In genomic region chr18:50169149-50169548, GRCh38 we compare ENCODE assay signal across 36 cellular contexts. TPM values are rescaled to one million over a fixed set of nuclear protein-coding genes. Genes with fewer than 3 reads are reported as not detected.
DNase-seq lines count a peak whose midpoint lies in the region; ATAC-seq, FAIRE-seq and TF ChIP-seq lines count a peak whose summit lies in the region.
"Had no signal": no experiment of that assay in that cellular context is flagged by ENCODE, and none has a peak within 500 bp of the region (broad histone marks: within the 10 kb centered on the region; RNA-seq: fewer than 3 reads in every experiment).

No MANE protein-coding gene starts in this region.

- intact Hi-C loops in HepG2 (cut with micrococcal nuclease; ENCODE audit: unreplicated experiment), result no loop called here
- intact Hi-C loops in right lobe of liver (cut with DNase I), result no loop called here
- intact Hi-C loops in K562 (cut with micrococcal nuclease), result no loop called here

- H3K9me3 ChIP-seq in HepG2 (ENCODE audit: low read length), result no peaks in the 10 kb centered on the region
- H3K9me3 ChIP-seq in right lobe of liver, result no peaks in the 10 kb centered on the region
- no peaks in the 10 kb centered on the region for H3K9me3 ChIP-seq in A549
- no peaks in the 10 kb centered on the region for H3K9me3 ChIP-seq in K562 (replicated peaks; ENCODE audit: control insufficient read depth, insufficient read depth, low read depth, low read length)
- H3K9me3 ChIP-seq in HAP-1, result no peaks in the 10 kb centered on the region
- H3K9me3 ChIP-seq: BE2C; BLaER1; BLaER1 treated with 17β-estradiol and CSF1 and Interleukin-3, amounts not matched to agents 10 nM and 100 nM; Caco-2 had no signal

- DNase-seq in DMS53 (lab: John Stamatoyannopoulos, UW), result peak; percentile 30
- no peak for DNase-seq in DMS53 treated with DMSO at 0.1 percent for 48 hours (lab: John Stamatoyannopoulos, UW; ENCODE audit: unreplicated experiment)
- no peak for DNase-seq in HepG2 (ENCODE audit: low spot score)
- DNase-seq in right lobe of liver, result no peak
- no peak for DNase-seq in A549 (ENCODE audit: low read depth in 1 of 2, low spot score in 1 of 2)
- no peak for DNase-seq in K562 (ENCODE audit: extremely low read depth in 1 of 4, low spot score in 3 of 4)
- DNase-seq in HAP-1 (ENCODE audit: low spot score in 2 of 2), result no peak
- no peak for DNase-seq in DMS 273 (lab: John Stamatoyannopoulos, UW; ENCODE audit: unreplicated experiment)
- DNase-seq: 8988T; ACHN; AML-193; BE2C; C1 segment of cervical spinal cord; Caco-2; Calu3; CD4-positive, alpha-beta memory T cell; CD4-positive, alpha-beta T cell; CD4-positive, CD25-positive, alpha-beta regulatory T cell; CD8-positive, alpha-beta memory T cell; CD8-positive, alpha-beta T cell; COR-L47; DMS 273 treated with DMSO at 0.1 percent for 48 hours; DMS153; DMS79; DMS79 treated with DMSO at 0.1 percent for 48 hours; DND-41; EL; GDM1 had no signal

- no peaks in the 10 kb centered on the region for H3K79me2 ChIP-seq in HepG2 (ENCODE audit: insufficient read depth, low read length)
- H3K79me2 ChIP-seq in K562 (ENCODE audit: control insufficient read depth, insufficient read depth, low read length), result no peaks in the 10 kb centered on the region

- H2AFZ ChIP-seq in HepG2 (ENCODE audit: low read length), result no peak overlapping the region
- no peak overlapping the region for H2AFZ ChIP-seq in K562 (ENCODE audit: low read depth, low read length)

- H3K4me3 ChIP-seq in HepG2 (replicated peaks in 1 of 3; ENCODE audit: insufficient read depth in 1 of 3, low read depth in 2 of 3, low read length in 3 of 3), result no peak overlapping the region
- no peak overlapping the region for H3K4me3 ChIP-seq in right lobe of liver
- no peak overlapping the region for H3K4me3 ChIP-seq in A549
- no peak overlapping the region for H3K4me3 ChIP-seq in K562
- no peak overlapping the region for H3K4me3 ChIP-seq in HAP-1
- H3K4me3 ChIP-seq: BLaER1; BLaER1 treated with 17β-estradiol and CSF1 and Interleukin-3, amounts not matched to agents 10 nM and 100 nM had no signal

- TF ChIP-seq CTCF in HepG2 (CRISPR knock-in tag; IDR thresholded peaks at IDR 0.05) (no peak), right lobe of liver (IDR thresholded peaks at IDR 0.05) (no peak), A549 (IDR thresholded peaks at IDR 0.05) (no peak), K562 (IDR thresholded peaks at IDR 0.05 in 2 of 3, conservative IDR thresholded peaks at IDR 0.05 in 1 of 3; ENCODE audit: insufficient read depth in 2 of 3, low read depth in 1 of 3, low read length in 3 of 3) (no peak)

- TF ChIP-seq POLR2A in HepG2 (IDR thresholded peaks at IDR 0.05; ENCODE audit: insufficient read depth in 1 of 2, low read depth in 2 of 2, low read length in 2 of 2) (no peak), right lobe of liver (IDR thresholded peaks at IDR 0.05) (no peak), A549 (IDR thresholded peaks at IDR 0.05; ENCODE audit: low read length) (no peak), K562 (conservative IDR thresholded peaks at IDR 0.05) (no peak)

- H4K20me1 ChIP-seq in HepG2 (ENCODE audit: insufficient read depth, low read length) (no peaks in the 10 kb centered on the region), K562 (replicated peaks; ENCODE audit: control insufficient read depth, insufficient read depth, low read length) (no peaks in the 10 kb centered on the region)
- H4K20me1 ChIP-seq: BLaER1; BLaER1 treated with 17β-estradiol and CSF1 and Interleukin-3, amounts not matched to agents 10 nM and 100 nM had no signal

- H3K4me1 ChIP-seq in HepG2 (ENCODE audit: insufficient read depth, low read length) (no peaks in the 10 kb centered on the region), right lobe of liver (no peaks in the 10 kb centered on the region), A549 (no peaks in the 10 kb centered on the region), K562 (replicated peaks in 1 of 2; ENCODE audit: control insufficient read depth in 2 of 2, insufficient read depth in 2 of 2, low read length in 2 of 2) (no peaks in the 10 kb centered on the region), HAP-1 (no peaks in the 10 kb centered on the region)
- H3K4me1 ChIP-seq: BE2C; BLaER1; BLaER1 treated with 17β-estradiol and CSF1 and Interleukin-3, amounts not matched to agents 10 nM and 100 nM; Caco-2 had no signal

- in situ Hi-C loops in HepG2 (cut with HindIII; ENCODE audit: extremely low pct_ligation_motif_present, low pct_unique_long_range_greater_than_20kb), result no loop called here
- in situ Hi-C loops in K562 (cut with MboI), result no loop called here
- in situ Hi-C loops in HAP-1 (cut with MboI; ENCODE audit: low sequenced_read_pairs), result no loop called here

- POLR2A ChIA-PET in HepG2 (lab: Yijun Ruan, JAX) (no interaction called here), A549 (lab: Yijun Ruan, JAX) (no interaction called here), K562 (lab: Yijun Ruan, JAX) (no interaction called here)

- TF ChIP-seq RAD21 in HepG2 (CRISPR knock-in tag; IDR thresholded peaks at IDR 0.05) (no peak), A549 (conservative IDR thresholded peaks at IDR 0.05 in 1 of 2, IDR thresholded peaks at IDR 0.05 in 1 of 2) (no peak), K562 (CRISPR knock-in tag; conservative IDR thresholded peaks at IDR 0.05 in 1 of 2, IDR thresholded peaks at IDR 0.05 in 1 of 2) (no peak)

- H3K36me3 ChIP-seq in HepG2 (replicated peaks in 1 of 2; ENCODE audit: control insufficient read depth in 1 of 2, insufficient read depth in 2 of 2, low read length in 2 of 2), result no peaks in the 10 kb centered on the region
- H3K36me3 ChIP-seq in right lobe of liver, result no peaks in the 10 kb centered on the region
- no peaks in the 10 kb centered on the region for H3K36me3 ChIP-seq in K562 (ENCODE audit: control insufficient read depth, insufficient read depth, low read length)
- H3K36me3 ChIP-seq in HAP-1 (replicated peaks), result no peaks in the 10 kb centered on the region
- H3K36me3 ChIP-seq: BE2C; BLaER1; BLaER1 treated with 17β-estradiol and CSF1 and Interleukin-3, amounts not matched to agents 10 nM and 100 nM had no signal

- H3K9ac ChIP-seq in HepG2 (ENCODE audit: insufficient read depth, low read depth, low read length), result no peak overlapping the region
- no peak overlapping the region for H3K9ac ChIP-seq in K562 (ENCODE audit: insufficient read depth in 1 of 2, low read depth in 2 of 2, low read length in 2 of 2)
- H3K9ac ChIP-seq: BLaER1; BLaER1 treated with 17β-estradiol and CSF1 and Interleukin-3, amounts not matched to agents 10 nM and 100 nM had no signal

- H3K9me1 ChIP-seq in K562 (ENCODE audit: control insufficient read depth, insufficient read depth, low read length), result no peaks in the 10 kb centered on the region

- H3K4me2 ChIP-seq in HepG2 (ENCODE audit: low read depth, low read length) (no peak overlapping the region), A549 (no peak overlapping the region), K562 (ENCODE audit: insufficient read depth, low read length) (no peak overlapping the region)
- H3K4me2 ChIP-seq: BLaER1; BLaER1 treated with 17β-estradiol and CSF1 and Interleukin-3, amounts not matched to agents 10 nM and 100 nM had no signal

- CTCF ChIA-PET in HepG2 (lab: Yijun Ruan, JAX; ENCODE audit: low intra/inter-chr PET ratio, low total read pairs) (no interaction called here), A549 (lab: Yijun Ruan, JAX) (no interaction called here), K562 (lab: Yijun Ruan, JAX; ENCODE audit: low intra/inter-chr PET ratio) (no interaction called here)

- TF ChIP-seq EP300 in HepG2 (IDR thresholded peaks at IDR 0.05; ENCODE audit: low read depth in 2 of 2, low read length in 2 of 2) (no peak), HepG2 (CRISPR knock-in tag; IDR thresholded peaks at IDR 0.05; ENCODE audit: borderline replicate concordance) (no peak), A549 (IDR thresholded peaks at IDR 0.05) (no peak), K562 (IDR thresholded peaks at IDR 0.05; ENCODE audit: low read length) (no peak)

- H3K27me3 ChIP-seq in HepG2 (ENCODE audit: control insufficient read depth in 1 of 2, insufficient read depth in 2 of 2, low read length in 2 of 2) (no peaks in the 10 kb centered on the region), right lobe of liver (no peaks in the 10 kb centered on the region), K562 (ENCODE audit: control insufficient read depth in 2 of 2, insufficient read depth in 2 of 2, low read length in 2 of 2) (peaks cover 0 to 6% of the 10 kb centered on the region in 2 experiments; a peak in 1 of 5 replicates), HAP-1 (ENCODE audit: low read depth) (no peaks in the 10 kb centered on the region)
- H3K27me3 ChIP-seq: BE2C; BLaER1; BLaER1 treated with 17β-estradiol and CSF1 and Interleukin-3, amounts not matched to agents 10 nM and 100 nM had no signal

- ATAC-seq in HepG2 (no peak), right lobe of liver (no peak), A549 (no peak), K562 (no peak)
- ATAC-seq: CD8-positive, alpha-beta T cell had no signal

- H3K27ac ChIP-seq in HepG2 (ENCODE audit: extremely low read length, insufficient read depth, low read length), result no peak overlapping the region
- no peak overlapping the region for H3K27ac ChIP-seq in right lobe of liver
- no peak overlapping the region for H3K27ac ChIP-seq in A549
- H3K27ac ChIP-seq in K562 (ENCODE audit: extremely low read depth, low read depth, low read length), result no peak overlapping the region
- H3K27ac ChIP-seq: 22Rv1; BLaER1; BLaER1 treated with 17β-estradiol and CSF1 and Interleukin-3, amounts not matched to agents 10 nM and 100 nM; C4-2B had no signal

- BruUV-seq in HepG2 (replicated peaks; lab: Mats Ljungman, UMichigan), result no TSS peak
- no TSS peak for BruUV-seq in K562 (replicated peaks; lab: Mats Ljungman, UMichigan)

- no peak for FAIRE-seq in HepG2 (lab: Jason Lieb, UNC)
- no peak for FAIRE-seq in A549 (lab: Jason Lieb, UNC)
- FAIRE-seq in K562 (lab: Jason Lieb, UNC), result no peak
- FAIRE-seq: A204.1, G401.6 had no signal

- 94% methylated on average over 2 of the region's 2 CpGs for WGBS in HepG2 (ENCODE audit: low lambda C conversion rate)
- WGBS in right lobe of liver (ENCODE audit: insufficient coverage, low coverage, low lambda C conversion rate, missing lambda C conversion rate), result no CpG with 5 or more reads among the region's 2 CpGs
- 48% methylated on average over 2 of the region's 2 CpGs for WGBS in A549 (ENCODE audit: missing lambda C conversion rate)
- 0% methylated on average over 2 of the region's 2 CpGs for WGBS in K562 (ENCODE audit: insufficient coverage, low coverage, missing lambda C conversion rate)

RNA-seq across cellular contexts. Expression of gene MYO5B, which starts 25.8 kb away (rescaled TPM):
- total RNA-seq in HepG2 (2016; rRNA removed; fragmentation: Illumina TruSeq; extraction: Trizol), result 24.0 and 34.9 TPM in 2 replicates
- total RNA-seq in HepG2 (2016; cell fraction: cytosol; rRNA removed; fragmentation: Illumina TruSeq; extraction: Trizol; ENCODE audit: low read depth), result 3.5 TPM in 2 replicates
- total RNA-seq in HepG2 (2016; cell fraction: insoluble cytoplasmic fraction; rRNA removed; fragmentation: Illumina TruSeq; extraction: Trizol), result 22.2 and 31.0 TPM in 2 replicates
- 9.8 and 11.9 TPM in 2 replicates for total RNA-seq in HepG2 (2016; cell fraction: membrane; rRNA removed; fragmentation: Illumina TruSeq; extraction: Trizol)
- total RNA-seq in HepG2 (2016; cell fraction: nucleus; rRNA removed; fragmentation: Illumina TruSeq; extraction: Trizol), result 18.1 and 21.7 TPM in 2 replicates
- 12.4 and 13.1 TPM in 2 replicates for polyA plus RNA-seq in HepG2 (2011; rRNA removed)
- 10.8 and 12.5 TPM in 2 replicates for polyA plus RNA-seq in HepG2 (2011; cell fraction: cytosol; rRNA removed)
- 12.7 and 15.2 TPM in 2 replicates for polyA plus RNA-seq in HepG2 (2011; cell fraction: nucleus; rRNA removed)
- polyA plus RNA-seq in HepG2 (2012), result 9.7 and 12.2 TPM in 2 replicates
- polyA plus RNA-seq in HepG2 (2016; cell fraction: cytosol; fragmentation: Illumina TruSeq; extraction: Trizol; ENCODE audit: low read depth), result 1.7 and 2.1 TPM in 2 replicates
- 35.5 and 36.8 TPM in 2 replicates for polyA plus RNA-seq in HepG2 (2016; cell fraction: insoluble cytoplasmic fraction; fragmentation: Illumina TruSeq; extraction: Trizol; ENCODE audit: low read depth)
- 6.1 and 8.8 TPM in 2 replicates for polyA plus RNA-seq in HepG2 (2016; cell fraction: membrane; fragmentation: Illumina TruSeq; extraction: Trizol; ENCODE audit: low read depth)
- polyA plus RNA-seq in HepG2 (2016; cell fraction: nucleus; fragmentation: Illumina TruSeq; extraction: Trizol; ENCODE audit: insufficient read depth, low read depth), result 21.2 and 23.3 TPM in 2 replicates
- polyA minus RNA-seq in HepG2 (2011; rRNA and poly(A)+ RNA removed; ENCODE audit: low replicate concordance), result 24.8 and 28.9 TPM in 2 replicates
- polyA minus RNA-seq in HepG2 (2011; cell fraction: cytosol; rRNA and poly(A)+ RNA removed), result 14.2 and 20.7 TPM in 2 replicates
- 9.4 and 16.2 TPM in 2 replicates for polyA minus RNA-seq in HepG2 (2011; cell fraction: nucleus; rRNA and poly(A)+ RNA removed)
- total RNA-seq in right lobe of liver, result 10 to 100 TPM; 13.4 to 25.1 (median 16.6) TPM
- polyA plus RNA-seq in A549 (2011; rRNA removed), result 18.4 and 20.8 TPM in 2 replicates
- polyA plus RNA-seq in A549 (2012; cell fraction: cytosol; rRNA removed), result 13.4 and 13.6 TPM in 2 replicates
- 7.5 and 7.8 TPM in 2 replicates for polyA plus RNA-seq in A549 (2012; cell fraction: nucleus; rRNA removed)
- 6.4 to 9.4 TPM (median 6.9 TPM) in 3 replicates for polyA plus RNA-seq in A549 (2017; fragmentation: RNase III; extraction: RNeasy Plus Mini Kit Qiagen cat#74134 plus additional on column Dnase treatment)
- polyA minus RNA-seq in A549 (2011; rRNA and poly(A)+ RNA removed), result 19.6 and 23.0 TPM in 2 replicates
- 0.30 and 1.0 TPM in 2 replicates for total RNA-seq in K562 (2011; cell fraction: chromatin; rRNA removed; ENCODE audit: low replicate concordance)
- 0.13 and 0.67 TPM in 2 replicates for total RNA-seq in K562 (2011; cell fraction: nucleolus; rRNA removed)
- total RNA-seq in K562 (2011; cell fraction: nucleoplasm; rRNA removed), result 0.15 and 0.23 TPM in 2 replicates
- total RNA-seq in K562 (2014; rRNA removed), result 0.09 and 0.12 TPM in 2 replicates
- total RNA-seq in K562 (2014; rRNA removed; fragmentation: Illumina TruSeq; extraction: Trizol), result 0.10 and 0.36 TPM in 2 replicates
- total RNA-seq in K562 (2015; rRNA removed; fragmentation: Illumina TruSeq; extraction: Trizol), result 0.08 and 0.22 TPM in 2 replicates
- total RNA-seq in K562 (2021), result 0.13 and 0.27 TPM in 2 replicates
- polyA plus RNA-seq in K562 (2011; rRNA removed), result 0.07 and 0.37 TPM in 2 replicates
- polyA plus RNA-seq in K562 (2011; cell fraction: cytosol; rRNA removed), result 0.03 and 0.35 TPM in 2 replicates
- 0.30 and 0.39 TPM in 2 replicates for polyA plus RNA-seq in K562 (2011; cell fraction: nucleus; rRNA removed)
- 0.33 and 1.1 TPM in 2 replicates for polyA plus RNA-seq in K562 (2012)
- 0.29 and 0.33 TPM in 2 replicates for polyA plus RNA-seq in K562 (2014; fragmentation: Illumina TruSeq; extraction: Trizol)
- polyA plus RNA-seq in K562 (2014; fragmentation: Nextera tagmentation; extraction: Ambion mirVana), result under 1 TPM; 0.28 to 0.42 TPM
- polyA plus RNA-seq in K562 (2014; rRNA removed), result 0.04 and 0.41 TPM in 2 replicates
- polyA minus RNA-seq in K562 (2011; rRNA and poly(A)+ RNA removed), result 0.15 and 0.18 TPM in 2 replicates
- polyA minus RNA-seq in K562 (2011; cell fraction: cytosol; rRNA and poly(A)+ RNA removed), result 0.19 and 0.27 TPM in 2 replicates
- polyA minus RNA-seq in K562 (2011; cell fraction: nucleus; rRNA and poly(A)+ RNA removed), result 0.33 and 0.40 TPM in 2 replicates
- total RNA-seq: CD4-positive, alpha-beta memory T cell; CD4-positive, alpha-beta T cell; CD4-positive, CD25-positive, alpha-beta regulatory T cell; CD8-positive, alpha-beta T cell; G401 had no signal
- polyA plus RNA-seq: CD14-positive monocyte; CD8-positive, alpha-beta memory T cell had no signal
